9 cellular contexts compared by ENCODE assay signal in genomic region chr19:47813304-47813994, GRCh38. TPM values are rescaled to one million over a fixed set of nuclear protein-coding genes. Genes with fewer than 3 reads are reported as not detected.
A peak's percentile ranks its signal among the peaks of the same experiment; 100 is the strongest.
DNase-seq lines count a peak whose midpoint lies in the region; ATAC-seq lines count a peak whose summit lies in the region.
"Had no signal": no experiment of that assay in that cellular context is flagged by ENCODE, and none has a peak within 500 bp of the region (broad histone marks: within the 10 kb centered on the region; RNA-seq: fewer than 3 reads in every experiment).

No MANE protein-coding gene starts in this region.

- peak; percentile 72 for ATAC-seq in Right ventricle myocardium superior (ENCODE audit: poor library complexity)
- ATAC-seq in GM21723 (IDR thresholded peaks at IDR 0.05; ENCODE audit: unreplicated experiment) = no peak
- no peak for ATAC-seq in HG02884 (IDR thresholded peaks at IDR 0.05; ENCODE audit: unreplicated experiment)

- intact Hi-C loops in activated naive CD4-positive, alpha-beta T cell treated with anti-CD3 and anti-CD28 coated beads for 36 hours (cut with micrococcal nuclease) = loop anchor here (1.0 kb wide), 1 partner anchor 50 kb away; no protein-coding TSS in a partner anchor
- intact Hi-C loops in Right ventricle myocardium superior (cut with DNase I) = no loop called here

- H3K9me3 Mint-ChIP-seq in activated naive CD4-positive, alpha-beta T cell treated with anti-CD3 and anti-CD28 coated beads for 36 hours = no peaks in the 10 kb centered on the region

- H3K4me3 Mint-ChIP-seq in activated naive CD4-positive, alpha-beta T cell treated with anti-CD3 and anti-CD28 coated beads for 36 hours = no peak overlapping the region
- H3K4me3 Mint-ChIP-seq: activated naive CD8-positive, alpha-beta T cell had no signal

- H3K4me1 Mint-ChIP-seq in activated naive CD4-positive, alpha-beta T cell treated with anti-CD3 and anti-CD28 coated beads for 36 hours (ENCODE audit: low read depth) = no peaks in the 10 kb centered on the region

- no peak overlapping the region for H3K27ac Mint-ChIP-seq in activated naive CD4-positive, alpha-beta T cell treated with anti-CD3 and anti-CD28 coated beads for 36 hours
- H3K27ac Mint-ChIP-seq: activated naive CD8-positive, alpha-beta T cell had no signal

- no peak overlapping the region for H3K4me3 ChIP-seq in Jurkat, Clone E6-1 (ENCODE audit: low read length)

- H3K36me3 Mint-ChIP-seq in activated naive CD4-positive, alpha-beta T cell treated with anti-CD3 and anti-CD28 coated beads for 36 hours (ENCODE audit: low read depth) = no peaks in the 10 kb centered on the region
- H3K36me3 Mint-ChIP-seq: activated naive CD8-positive, alpha-beta T cell had no signal

- H3K27me3 Mint-ChIP-seq in activated naive CD4-positive, alpha-beta T cell treated with anti-CD3 and anti-CD28 coated beads for 36 hours (ENCODE audit: low read depth) = peaks cover 2% of the 10 kb centered on the region
- H3K27me3 Mint-ChIP-seq: activated naive CD8-positive, alpha-beta T cell had no signal

- CTCF ChIA-PET in activated naive CD4-positive, alpha-beta T cell treated with anti-CD3 and anti-CD28 coated beads for 36 hours (lab: Charles Lee) = interaction anchor here (0.6 to 5.0 kb wide), 6 partner anchors 28 to 642 kb away, joined by 3 to 26 read pairs (median 4); partner anchors contain the start of gene EHD2

- DNase-seq in DMS 273 treated with DMSO at 0.1 percent for 48 hours (lab: John Stamatoyannopoulos, UW) (peak; percentile 36), SKM-1 treated with dmso at 0.1 percent for 144 hours (lab: John Stamatoyannopoulos, UW; ENCODE audit: unreplicated experiment) (peak; percentile 52), Right ventricle myocardium superior (peak; percentile 82), putamen (ENCODE audit: low spot score) (peak; percentile 17)
- peak; percentile 48 for DNase-seq in Jurkat, Clone E6-1 (ENCODE audit: low read depth, low spot score)
- DNase-seq in activated naive CD4-positive, alpha-beta T cell treated with anti-CD3 and anti-CD28 coated beads for 36 hours = peak; percentile 83

RNA-seq across cellular contexts. Expression of gene CRX, which starts 8.3 kb away (rescaled TPM):
- polyA plus RNA-seq in Jurkat, Clone E6-1 (2012; ENCODE audit: insufficient read depth, insufficient read length) = not detected
- not detected for total RNA-seq in activated naive CD4-positive, alpha-beta T cell treated with anti-CD3 and anti-CD28 coated beads for 36 hours
- total RNA-seq in Right ventricle myocardium superior = not detected

RNA-seq across cellular contexts. Expression of gene TPRX1, which starts 9.1 kb away (rescaled TPM):
- not detected for polyA plus RNA-seq in Jurkat, Clone E6-1 (2012; ENCODE audit: insufficient read depth, insufficient read length)
- not detected for total RNA-seq in activated naive CD4-positive, alpha-beta T cell treated with anti-CD3 and anti-CD28 coated beads for 36 hours
- not detected for total RNA-seq in Right ventricle myocardium superior

RNA-seq across cellular contexts. Expression of gene SELENOW, which starts 34.9 kb away (rescaled TPM):
- polyA plus RNA-seq in Jurkat, Clone E6-1 (2012; ENCODE audit: insufficient read depth, insufficient read length) = 337 TPM
- total RNA-seq in activated naive CD4-positive, alpha-beta T cell treated with anti-CD3 and anti-CD28 coated beads for 36 hours = 100 to 1,000 TPM; 146 to 149 TPM
- 1,241 TPM for total RNA-seq in Right ventricle myocardium superior

RNA-seq across cellular contexts. Expression of gene TPRX2, which starts 45.6 kb away (rescaled TPM):
- not detected for polyA plus RNA-seq in Jurkat, Clone E6-1 (2012; ENCODE audit: insufficient read depth, insufficient read length)
- total RNA-seq in activated naive CD4-positive, alpha-beta T cell treated with anti-CD3 and anti-CD28 coated beads for 36 hours = not detected
- not detected for total RNA-seq in Right ventricle myocardium superior

Comparison
In these comparisons a context has a peak if more than half of its experiments do, and no peak if none do; other contexts are left out.
1. DNase-seq: peak in every context shown above with its lines; median percentile 83 in activated naive CD4-positive, alpha-beta T cell treated with anti-CD3 and anti-CD28 coated beads for 36 hours; 82 in Right ventricle myocardium superior; 52 in SKM-1 treated with dmso at 0.1 percent for 144 hours; 48 in Jurkat, Clone E6-1; 36 in DMS 273 treated with DMSO at 0.1 percent for 48 hours; 17 in putamen.